ENCODE assay signal across 1 cellular context in the genomic region with DNA sequence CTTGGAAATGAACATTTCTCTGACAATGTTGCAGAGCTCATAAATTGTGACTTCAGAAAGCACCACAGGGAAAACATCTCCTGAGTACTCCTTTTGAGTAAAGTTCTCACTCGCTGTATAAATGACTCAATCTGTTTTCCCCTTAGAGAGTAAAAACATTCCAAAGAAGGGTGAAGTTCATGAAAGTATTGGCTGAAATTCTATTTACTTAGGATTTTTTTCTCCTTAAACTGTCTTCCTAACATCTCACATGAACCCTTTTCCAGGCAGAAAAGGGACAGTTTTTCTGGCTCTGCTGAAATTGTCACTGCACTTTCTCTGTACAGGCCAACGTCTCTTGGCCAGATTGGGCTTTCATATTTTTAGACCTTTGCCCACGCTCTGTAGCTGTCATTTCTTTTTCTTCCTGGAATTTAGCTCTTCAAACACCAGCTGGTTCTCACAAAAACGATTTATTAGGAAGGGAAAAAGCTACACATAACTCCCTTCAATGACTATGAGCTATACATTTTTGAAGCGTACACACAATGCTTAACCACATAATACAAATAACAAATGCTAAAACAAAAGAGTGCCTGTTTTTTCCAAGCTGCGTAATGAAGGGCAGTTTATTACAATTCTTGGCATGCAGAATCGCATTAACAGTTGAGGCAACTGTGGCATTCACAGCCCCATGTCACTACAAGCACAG.
TF ChIP-seq lines count a peak whose summit lies in the region.

No MANE protein-coding gene starts in this region.

TF ChIP-seq in IMR-90, 13 proteins besides CTCF, POLR2A, EP300 and RAD21 (continued from another document):
- TF ChIP-seq, protein P1, sequence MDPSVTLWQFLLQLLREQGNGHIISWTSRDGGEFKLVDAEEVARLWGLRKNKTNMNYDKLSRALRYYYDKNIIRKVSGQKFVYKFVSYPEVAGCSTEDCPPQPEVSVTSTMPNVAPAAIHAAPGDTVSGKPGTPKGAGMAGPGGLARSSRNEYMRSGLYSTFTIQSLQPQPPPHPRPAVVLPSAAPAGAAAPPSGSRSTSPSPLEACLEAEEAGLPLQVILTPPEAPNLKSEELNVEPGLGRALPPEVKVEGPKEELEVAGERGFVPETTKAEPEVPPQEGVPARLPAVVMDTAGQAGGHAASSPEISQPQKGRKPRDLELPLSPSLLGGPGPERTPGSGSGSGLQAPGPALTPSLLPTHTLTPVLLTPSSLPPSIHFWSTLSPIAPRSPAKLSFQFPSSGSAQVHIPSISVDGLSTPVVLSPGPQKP (IDR thresholded peaks at IDR 0.05; ENCODE audit: borderline replicate concordance, low read depth, low read length) = no peak
- TF ChIP-seq FOS (IDR thresholded peaks at IDR 0.05; ENCODE audit: low read depth, low read length) (no peak), MXI1 (IDR thresholded peaks at IDR 0.05; ENCODE audit: borderline replicate concordance, low read depth, low read length) (no peak), USF2 (IDR thresholded peaks at IDR 0.05; ENCODE audit: low read depth, low read length) (no peak)
